In the genomic region with DNA sequence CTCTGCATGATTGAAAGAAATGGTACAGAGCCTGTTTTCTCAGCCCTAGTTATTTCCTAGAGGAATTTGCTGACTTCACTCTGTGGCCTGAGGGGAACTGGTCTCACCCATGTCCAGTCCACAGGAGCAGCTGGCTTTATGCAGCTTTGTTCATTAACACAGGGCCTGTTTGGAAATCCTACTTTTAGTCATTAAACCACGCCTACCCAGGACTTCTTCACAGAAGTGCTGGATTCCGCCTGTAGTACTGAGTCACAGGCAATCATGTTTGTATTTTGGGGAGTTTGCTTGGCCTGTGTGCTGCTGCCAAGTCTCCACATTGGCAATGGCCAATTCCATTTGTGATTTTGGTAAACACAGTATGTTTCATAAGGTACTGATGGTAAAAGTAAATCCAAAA, we compare ENCODE assay signal across 22 cellular contexts. TPM values are rescaled to one million over a fixed set of nuclear protein-coding genes. Genes with fewer than 3 reads are reported as not detected.
A peak's percentile ranks its signal among the peaks of the same experiment; 100 is the strongest.
DNase-seq lines count a peak whose midpoint lies in the region; ATAC-seq and TF ChIP-seq lines count a peak whose summit lies in the region.
"Had no signal": no experiment of that assay in that cellular context is flagged by ENCODE, and none has a peak within 500 bp of the region (broad histone marks: within the 10 kb centered on the region; RNA-seq: fewer than 3 reads in every experiment).

No MANE protein-coding gene starts in this region.

- ATAC-seq in esophagus mucosa, result peak; percentile 39
- no peak for ATAC-seq in GM18517 (IDR thresholded peaks at IDR 0.05; ENCODE audit: unreplicated experiment)
- no peak for ATAC-seq in activated naive CD4-positive, alpha-beta T cell treated with anti-CD3 and anti-CD28 coated beads, Interleukin-2, amount 50 U/mL, for 72 hours
- ATAC-seq: stimulated activated memory B cell treated with anti-CD40 and anti-IgM and Interleukin-4, amounts not matched to agents 10 μg/mL and 1 μg/mL and 100 μg/mL, for 72 hours had no signal

- H3K4me3 Mint-ChIP-seq in neural progenitor cell, result no peak overlapping the region
- H3K4me3 Mint-ChIP-seq: activated naive CD4-positive, alpha-beta T cell treated with anti-CD3 and anti-CD28 coated beads, Interleukin-2, amount 50 U/mL, for 24 hours; CD8-positive, alpha-beta memory T cell; IgD-negative memory B cell; memory B cell; stimulated activated memory B cell treated with anti-CD40 and anti-IgM and Interleukin-4, amounts not matched to agents 10 μg/mL and 1 μg/mL and 100 μg/mL, for 72 hours; T-helper 1 cell treated with Interleukin-12 subunit alpha and Interleukin-12 subunit beta and Interleukin-4 antibody, amounts not matched to agents 30 μg/mL and 1 μg/mL, for 36 hours had no signal

- H3K4me1 Mint-ChIP-seq in neural progenitor cell, result peaks cover 18% of the 10 kb centered on the region
- H3K4me1 Mint-ChIP-seq: activated naive CD4-positive, alpha-beta T cell treated with anti-CD3 and anti-CD28 coated beads, Interleukin-2, amount 50 U/mL, for 24 hours; CD8-positive, alpha-beta memory T cell; IgD-negative memory B cell; memory B cell; stimulated activated memory B cell treated with anti-CD40 and anti-IgM and Interleukin-4, amounts not matched to agents 10 μg/mL and 1 μg/mL and 100 μg/mL, for 72 hours had no signal

- H3K36me3 Mint-ChIP-seq in neural progenitor cell, result no peaks in the 10 kb centered on the region
- no peaks in the 10 kb centered on the region for H3K36me3 Mint-ChIP-seq in activated naive CD4-positive, alpha-beta T cell treated with anti-CD3 and anti-CD28 coated beads, Interleukin-2, amount 50 U/mL, for 72 hours
- H3K36me3 Mint-ChIP-seq: activated naive CD4-positive, alpha-beta T cell treated with anti-CD3 and anti-CD28 coated beads, Interleukin-2, amount 50 U/mL, for 24 hours; CD8-positive, alpha-beta memory T cell; IgD-negative memory B cell; memory B cell; stimulated activated memory B cell treated with anti-CD40 and anti-IgM and Interleukin-4, amounts not matched to agents 10 μg/mL and 1 μg/mL and 100 μg/mL, for 72 hours had no signal

- H3K9ac ChIP-seq in neural progenitor cell, result no peak overlapping the region

- H3K9me3 ChIP-seq in neural progenitor cell (ENCODE audit: low read depth), result no peaks in the 10 kb centered on the region
- H3K9me3 ChIP-seq: uterus had no signal

- no peak overlapping the region for H3K4me2 ChIP-seq in neural progenitor cell

- TF ChIP-seq CTCF in RWPE1 (conservative IDR thresholded peaks at IDR 0.05; ENCODE audit: low read depth), result no peak
- no peak for TF ChIP-seq CTCF in neural progenitor cell (IDR thresholded peaks at IDR 0.05)

- no peaks in the 10 kb centered on the region for H4K20me1 ChIP-seq in neural progenitor cell (ENCODE audit: low read depth)

- no peaks in the 10 kb centered on the region for H3K79me2 ChIP-seq in neural progenitor cell (ENCODE audit: low read depth)

- DNase-seq in Daoy (ENCODE audit: low read depth) (peak; percentile 75), RWPE1 (ENCODE audit: low spot score) (peak; percentile 17), neural progenitor cell (ENCODE audit: low spot score) (peak; percentile 7), NCI-H748 treated with DMSO at 0.1 percent for 48 hours (lab: John Stamatoyannopoulos, UW) (no peak), HCEC 1CT (no peak)
- no peak for DNase-seq in activated naive CD4-positive, alpha-beta T cell treated with anti-CD3 and anti-CD28 coated beads, Interleukin-2, amount 50 U/mL, for 72 hours (ENCODE audit: low spot score in 2 of 2)
- DNase-seq: activated CD4-positive, alpha-beta T cell treated with anti-CD3 and anti-CD28 coated beads for 1 hour; activated CD8-positive, alpha-beta memory T cell treated with anti-CD3 and anti-CD28 coated beads, Interleukin-2, amount 50 U/mL, for 48 hours; CD8-positive, alpha-beta memory T cell; NCI-H1048; nucleus accumbens; RPMI8226; small intestine; uterus had no signal

- POLR2A ChIA-PET in RWPE1 (lab: Yijun Ruan, JAX; ENCODE audit: low non-redundant PET), result interaction anchor here (0.6 kb wide), 1 partner anchor 159 kb away, joined by 3 read pairs; no protein-coding TSS in a partner anchor

- CTCF ChIA-PET in RWPE1 (lab: Yijun Ruan, JAX), result no interaction called here

- no peaks in the 10 kb centered on the region for H3K27me3 ChIP-seq in neural progenitor cell
- H3K27me3 ChIP-seq: cardiac muscle cell, uterus had no signal

- H3F3A ChIP-seq in neural progenitor cell (ENCODE audit: low read depth), result no peaks in the 10 kb centered on the region

- peaks cover 1% of the 10 kb centered on the region for H3K9me3 Mint-ChIP-seq in neural progenitor cell
- H3K9me3 Mint-ChIP-seq in activated naive CD4-positive, alpha-beta T cell treated with anti-CD3 and anti-CD28 coated beads, Interleukin-2, amount 50 U/mL, for 72 hours, result peaks cover 10 to 11% of the 10 kb centered on the region in 2 donors

- H3K4me1 ChIP-seq in neural progenitor cell, result peaks cover 18% of the 10 kb centered on the region
- H3K4me1 ChIP-seq: uterus had no signal

- no peaks in the 10 kb centered on the region for H3K27me3 Mint-ChIP-seq in neural progenitor cell (ENCODE audit: insufficient read depth, low read depth)
- H3K27me3 Mint-ChIP-seq: activated naive CD4-positive, alpha-beta T cell treated with anti-CD3 and anti-CD28 coated beads, Interleukin-2, amount 50 U/mL, for 24 hours; CD8-positive, alpha-beta memory T cell; IgD-negative memory B cell; memory B cell; stimulated activated memory B cell treated with anti-CD40 and anti-IgM and Interleukin-4, amounts not matched to agents 10 μg/mL and 1 μg/mL and 100 μg/mL, for 72 hours had no signal

- no peaks in the 10 kb centered on the region for H3K36me3 ChIP-seq in neural progenitor cell
- H3K36me3 ChIP-seq: cardiac muscle cell, uterus had no signal

- H3K4me3 ChIP-seq in neural progenitor cell, result no peak overlapping the region
- H3K4me3 ChIP-seq: cardiac muscle cell, uterus had no signal

- H2AFZ ChIP-seq in neural progenitor cell (replicated peaks), result no peak overlapping the region

- H3K27ac ChIP-seq in RWPE1 (no peak overlapping the region), neural progenitor cell (no peak overlapping the region)
- H3K27ac ChIP-seq: cardiac muscle cell, uterus had no signal

- no peak overlapping the region for H3K27ac Mint-ChIP-seq in neural progenitor cell
- H3K27ac Mint-ChIP-seq in activated naive CD4-positive, alpha-beta T cell treated with anti-CD3 and anti-CD28 coated beads, Interleukin-2, amount 50 U/mL, for 72 hours, result no peak overlapping the region
- H3K27ac Mint-ChIP-seq: activated naive CD4-positive, alpha-beta T cell treated with anti-CD3 and anti-CD28 coated beads, Interleukin-2, amount 50 U/mL, for 24 hours; CD8-positive, alpha-beta memory T cell; IgD-negative memory B cell; memory B cell; stimulated activated memory B cell treated with anti-CD40 and anti-IgM and Interleukin-4, amounts not matched to agents 10 μg/mL and 1 μg/mL and 100 μg/mL, for 72 hours; T-helper 1 cell treated with Interleukin-12 subunit alpha and Interleukin-12 subunit beta and Interleukin-4 antibody, amounts not matched to agents 30 μg/mL and 1 μg/mL, for 36 hours had no signal

RNA-seq across cellular contexts. Expression of a gene that starts 52.8 kb away (rescaled TPM):
- 4.5 and 4.9 TPM in 2 replicates for total RNA-seq in Daoy (2014; rRNA removed; shearing (Covaris generic))
- total RNA-seq in esophagus mucosa (not detected), neural progenitor cell (ENCODE audit: low replicate concordance) (13.9 and 14.2 TPM in 2 replicates)
- total RNA-seq in activated naive CD4-positive, alpha-beta T cell treated with anti-CD3 and anti-CD28 coated beads, Interleukin-2, amount 50 U/mL, for 72 hours, result not detected
- total RNA-seq: CD8-positive, alpha-beta memory T cell had no signal

Comparison
In these comparisons a context has a peak if more than half of its experiments do, and no peak if none do; other contexts are left out.
1. DNase-seq: peak in Daoy (single experiment), RWPE1 (single experiment) and neural progenitor cell (single experiment); none in NCI-H748 treated with DMSO at 0.1 percent for 48 hours (single experiment), HCEC 1CT (single experiment) and activated naive CD4-positive, alpha-beta T cell treated with anti-CD3 and anti-CD28 coated beads, Interleukin-2, amount 50 U/mL, for 72 hours (0 of 2).